1 cellular context compared by ENCODE assay signal in genomic region chr11:69700278-69701140, GRCh38.
TF ChIP-seq lines count a peak whose summit lies in the region.

No MANE protein-coding gene starts in this region.

TF ChIP-seq in HepG2, 621 proteins besides CTCF, POLR2A, EP300 and RAD21 (continued from another document):
- peak; percentile 73 for TF ChIP-seq PAXIP1 (CRISPR knock-in tag; conservative IDR thresholded peaks at IDR 0.05)
- 0 out of 2 replicates have a peak, but pooled peaks have one; percentile 27 for TF ChIP-seq ZNF563 (CRISPR knock-in tag; IDR thresholded peaks at IDR 0.05)
- TF ChIP-seq ZUFSP (CRISPR knock-in tag; IDR thresholded peaks at IDR 0.05; ENCODE audit: borderline replicate concordance): no peak
- no peak for TF ChIP-seq RBAK (CRISPR knock-in tag; IDR thresholded peaks at IDR 0.05)
- 0 out of 2 replicates have a peak, but pooled peaks have one; percentile 24 for TF ChIP-seq JUND (CRISPR knock-in tag; IDR thresholded peaks at IDR 0.05)
- TF ChIP-seq NCOA2 (CRISPR knock-in tag; IDR thresholded peaks at IDR 0.05): peak; percentile 56
- TF ChIP-seq NONO (IDR thresholded peaks at IDR 0.05): no peak
- TF ChIP-seq NONO (CRISPR knock-in tag; conservative IDR thresholded peaks at IDR 0.05): 0 out of 2 replicates have a peak, but pooled peaks have one; percentile 32
- TF ChIP-seq FOSL2 (CRISPR knock-in tag; IDR thresholded peaks at IDR 0.05): peak; percentile 69
- TF ChIP-seq FOSL1 (CRISPR knock-in tag; IDR thresholded peaks at IDR 0.05; ENCODE audit: borderline replicate concordance): peak; percentile 39; the same call in 1 of the 2 replicates
- TF ChIP-seq ZBTB38 (CRISPR knock-in tag; IDR thresholded peaks at IDR 0.05): peak; percentile 74
- peak; percentile 35 for TF ChIP-seq CEBPG (CRISPR knock-in tag; IDR thresholded peaks at IDR 0.05)
- 0 out of 2 replicates have a peak, but pooled peaks have one; percentile 54 for TF ChIP-seq NKX3-1 (CRISPR knock-in tag; IDR thresholded peaks at IDR 0.05)
- no peak for TF ChIP-seq ZSCAN30 (CRISPR knock-in tag; IDR thresholded peaks at IDR 0.05)
- TF ChIP-seq DMAP1 (CRISPR knock-in tag; IDR thresholded peaks at IDR 0.05): 0 out of 2 replicates have a peak, but pooled peaks have one; percentile 51
- peak; percentile 79 for TF ChIP-seq GABPB1 (CRISPR knock-in tag; IDR thresholded peaks at IDR 0.05)
- TF ChIP-seq EEA1 (CRISPR knock-in tag; IDR thresholded peaks at IDR 0.05; ENCODE audit: borderline replicate concordance): no peak; the same call in 1 of the 2 replicates
- 0 out of 2 replicates have a peak, but pooled peaks have one; percentile 21 for TF ChIP-seq THAP11 (CRISPR knock-in tag; IDR thresholded peaks at IDR 0.05)
- TF ChIP-seq BORCS8-MEF2B (CRISPR knock-in tag; IDR thresholded peaks at IDR 0.05): no peak
- 0 out of 2 replicates have a peak, but pooled peaks have one; percentile 39 for TF ChIP-seq RNF2 (conservative IDR thresholded peaks at IDR 0.05; ENCODE audit: low read depth)
- 0 out of 2 replicates have a peak, but pooled peaks have one; percentile 36 for TF ChIP-seq GFI1 (CRISPR knock-in tag; IDR thresholded peaks at IDR 0.05; ENCODE audit: borderline replicate concordance)
- TF ChIP-seq FOXJ3 (CRISPR knock-in tag; IDR thresholded peaks at IDR 0.05; ENCODE audit: borderline replicate concordance): peak; percentile 65; the same call in 1 of the 2 replicates
- 0 out of 2 replicates have a peak, but pooled peaks have one; percentile 37 for TF ChIP-seq RBFOX2 (IDR thresholded peaks at IDR 0.05; ENCODE audit: low read depth, low read length)
- TF ChIP-seq BCL6 (CRISPR knock-in tag; IDR thresholded peaks at IDR 0.05): peak; percentile 60; the same call in 1 of the 2 replicates
- TF ChIP-seq MYC (CRISPR knock-in tag; IDR thresholded peaks at IDR 0.05; ENCODE audit: borderline replicate concordance): peak; percentile 39; the same call in 1 of the 2 replicates
- peak; percentile 43; the same call in 1 of the 2 replicates for TF ChIP-seq RELA (CRISPR knock-in tag; IDR thresholded peaks at IDR 0.05)
- TF ChIP-seq HBP1 (CRISPR knock-in tag; IDR thresholded peaks at IDR 0.05; ENCODE audit: low read depth): 0 out of 2 replicates have a peak, but pooled peaks have one; percentile 25
- TF ChIP-seq ZNF713 (CRISPR knock-in tag; IDR thresholded peaks at IDR 0.05): no peak
- peak; percentile 2; the same call in 1 of the 2 replicates for TF ChIP-seq CEBPB (IDR thresholded peaks at IDR 0.05; ENCODE audit: borderline replicate concordance, low read depth, low read length)
- TF ChIP-seq ISL2 (CRISPR knock-in tag; IDR thresholded peaks at IDR 0.05): no peak; the same call in 1 of the 2 replicates
- TF ChIP-seq ZFX (CRISPR knock-in tag; IDR thresholded peaks at IDR 0.05; ENCODE audit: low read depth): peak; percentile 76
- no peak for TF ChIP-seq IRF9 (CRISPR knock-in tag; IDR thresholded peaks at IDR 0.05; ENCODE audit: borderline replicate concordance)
- TF ChIP-seq NFE2 (CRISPR knock-in tag; IDR thresholded peaks at IDR 0.05): no peak
- TF ChIP-seq ZNF512 (CRISPR knock-in tag; IDR thresholded peaks at IDR 0.05): no peak
- TF ChIP-seq ZNF580 (CRISPR knock-in tag; IDR thresholded peaks at IDR 0.05; ENCODE audit: borderline replicate concordance, low read depth): peak; percentile 22; the same call in 1 of the 2 replicates
- no peak for TF ChIP-seq EED (CRISPR knock-in tag; IDR thresholded peaks at IDR 0.05)
- TF ChIP-seq AGO1 (IDR thresholded peaks at IDR 0.05; ENCODE audit: low read depth, low read length, poor library complexity, severe bottlenecking): peak; percentile 37
- TF ChIP-seq NCOR1 (IDR thresholded peaks at IDR 0.05; ENCODE audit: borderline replicate concordance, low read length): no peak
- peak; percentile 61; the same call in 1 of the 2 replicates for TF ChIP-seq NRL (CRISPR knock-in tag; IDR thresholded peaks at IDR 0.05; ENCODE audit: borderline replicate concordance)
- TF ChIP-seq MAFG (CRISPR knock-in tag; IDR thresholded peaks at IDR 0.05): no peak
- TF ChIP-seq HOXA3 (CRISPR knock-in tag; IDR thresholded peaks at IDR 0.05): peak; percentile 67; the same call in 1 of the 2 replicates
